1 cellular context compared by ENCODE assay signal in genomic region chr5:173915310-173916005, GRCh38.
TF ChIP-seq lines count a peak whose summit lies in the region.

No MANE protein-coding gene starts in this region.

TF ChIP-seq in H1, 55 proteins besides CTCF, POLR2A, EP300 and RAD21 (continued from another document):
- TF ChIP-seq CHD1 (IDR thresholded peaks at IDR 0.05; ENCODE audit: low read depth, low read length) (no peak), JUN (IDR thresholded peaks at IDR 0.05; ENCODE audit: low read depth, low read length) (no peak), SAP30 (IDR thresholded peaks at IDR 0.05; ENCODE audit: insufficient read depth, insufficient replicate concordance, low read length) (no peak), KDM1A (IDR thresholded peaks at IDR 0.05; ENCODE audit: borderline replicate concordance, low read length) (no peak), HDAC2 (IDR thresholded peaks at IDR 0.05; ENCODE audit: borderline replicate concordance in 1 of 2, low read depth in 2 of 2, low read length in 2 of 2) (no peak), BRCA1 (IDR thresholded peaks at IDR 0.05; ENCODE audit: low read depth, low read length) (no peak), RXRA (IDR thresholded peaks at IDR 0.05; ENCODE audit: insufficient read depth, low read depth, low read length) (no peak), CBX8 (IDR thresholded peaks at IDR 0.05; ENCODE audit: borderline replicate concordance, low read depth, low read length) (no peak)
